8 cellular contexts compared by ENCODE assay signal in the genomic region with DNA sequence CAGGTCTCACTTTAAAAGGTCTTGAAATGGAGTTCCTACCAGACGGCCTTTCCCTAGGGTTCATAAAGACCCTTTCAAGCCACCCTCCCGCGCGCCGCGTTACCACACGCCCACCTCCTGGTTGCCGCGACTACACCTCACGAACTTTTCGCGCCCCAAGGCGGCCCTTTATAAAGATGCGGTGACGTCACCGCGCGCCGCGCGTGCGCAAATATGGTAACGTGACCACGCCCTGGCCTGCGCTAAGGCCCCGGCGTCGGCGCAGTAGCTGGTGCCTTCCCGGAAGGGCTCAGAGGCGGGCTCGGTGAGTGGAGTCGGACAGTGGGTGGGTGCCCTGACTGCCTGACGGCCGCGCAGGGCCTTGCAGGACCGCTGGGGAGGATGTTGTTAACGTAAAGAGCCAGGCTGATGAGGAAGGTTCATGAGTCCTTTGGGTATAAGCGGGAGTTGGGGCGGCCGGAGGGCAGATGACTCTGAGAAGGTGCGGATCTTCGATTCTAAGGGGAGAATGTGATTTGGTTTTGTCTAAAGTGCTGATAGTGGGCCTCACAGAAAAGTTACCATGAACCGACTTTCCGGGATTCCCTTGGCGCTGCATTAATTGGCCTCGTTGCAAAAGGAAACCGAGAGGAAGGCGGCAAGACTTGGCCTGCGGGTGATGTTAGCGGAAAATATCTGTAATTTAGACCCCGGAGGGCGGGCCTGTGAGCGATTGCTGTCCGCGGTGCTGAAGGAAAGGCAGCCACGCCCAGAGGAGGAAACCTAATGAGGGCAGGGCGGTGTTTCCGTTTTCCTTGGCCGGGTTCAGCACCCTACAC. TPM values are rescaled to one million over a fixed set of nuclear protein-coding genes. Genes with fewer than 3 reads are reported as not detected.
DNase-seq lines count a peak whose midpoint lies in the region; ATAC-seq and TF ChIP-seq lines count a peak whose summit lies in the region.

No MANE protein-coding gene starts in this region.

- peak; percentile 28 for DNase-seq in GM10266 (ENCODE audit: extremely low spot score)
- peak; percentile 34 for DNase-seq in NCI-H2081 treated with DMSO at 0.1 percent for 48 hours (lab: John Stamatoyannopoulos, UW)
- DNase-seq in activated CD4-positive, alpha-beta T cell treated with anti-CD3 and anti-CD28 coated beads, Interleukin-2, amount 10 ng/mL, durations not matched to agents 7 days and 5 days = peak; percentile 73
- peak; percentile 75 for DNase-seq in dedifferentiated amniotic fluid mesenchymal stem cell (ENCODE audit: extremely low spot score)
- DNase-seq in left colon = peak; percentile 62 to 81
- peak; percentile 21 to 64 (median 52) for DNase-seq in stimulated activated CD4-positive, alpha-beta T cell treated with anti-CD3 and anti-CD28 coated beads, Interleukin-1b, Interleukin-23, amount 100 ng/mL, for 24 hours (ENCODE audit: low read depth in 4 of 4, low spot score in 1 of 4)
- DNase-seq in GF-D8 (lab: John Stamatoyannopoulos, UW) = no peak

- peak; percentile 99 for ATAC-seq in HG02642 (IDR thresholded peaks at IDR 0.05; ENCODE audit: poor library complexity, unreplicated experiment)
- ATAC-seq in left colon = peak; percentile 98

- POLR2A ChIA-PET in activated CD4-positive, alpha-beta T cell treated with anti-CD3 and anti-CD28 coated beads, Interleukin-2, amount 10 ng/mL, durations not matched to agents 7 days and 5 days (lab: Charles Lee) = interaction anchor here (0.6 kb wide), 1 partner anchor 200 kb away, joined by 5 read pairs; no protein-coding TSS in a partner anchor

- peaks cover 17% of the 10 kb centered on the region for H3K27me3 Mint-ChIP-seq in activated CD4-positive, alpha-beta T cell treated with anti-CD3 and anti-CD28 coated beads, Interleukin-2, amount 10 ng/mL, durations not matched to agents 7 days and 5 days

- H3K4me1 Mint-ChIP-seq in activated CD4-positive, alpha-beta T cell treated with anti-CD3 and anti-CD28 coated beads, Interleukin-2, amount 10 ng/mL, durations not matched to agents 7 days and 5 days = peaks cover 16% of the 10 kb centered on the region

- peak overlapping the region; percentile 97 for H3K27ac Mint-ChIP-seq in activated CD4-positive, alpha-beta T cell treated with anti-CD3 and anti-CD28 coated beads, Interleukin-2, amount 10 ng/mL, durations not matched to agents 7 days and 5 days

- H3K9me3 Mint-ChIP-seq in activated CD4-positive, alpha-beta T cell treated with anti-CD3 and anti-CD28 coated beads, Interleukin-2, amount 10 ng/mL, durations not matched to agents 7 days and 5 days = peaks cover 8% of the 10 kb centered on the region

- H3K4me3 Mint-ChIP-seq in activated CD4-positive, alpha-beta T cell treated with anti-CD3 and anti-CD28 coated beads, Interleukin-2, amount 10 ng/mL, durations not matched to agents 7 days and 5 days = peak overlapping the region; percentile 92

- TF ChIP-seq CTCF in GM10266 (IDR thresholded peaks at IDR 0.05; ENCODE audit: control insufficient read depth, insufficient read depth, low read depth, missing control alignments) = no peak

- peaks cover 19% of the 10 kb centered on the region for H3K36me3 Mint-ChIP-seq in activated CD4-positive, alpha-beta T cell treated with anti-CD3 and anti-CD28 coated beads, Interleukin-2, amount 10 ng/mL, durations not matched to agents 7 days and 5 days (ENCODE audit: low read depth)

- CTCF ChIA-PET in activated CD4-positive, alpha-beta T cell treated with anti-CD3 and anti-CD28 coated beads, Interleukin-2, amount 10 ng/mL, durations not matched to agents 7 days and 5 days (lab: Charles Lee) = interaction anchor here (0.7 kb wide), 1 partner anchor 106 kb away, joined by 3 read pairs; no protein-coding TSS in a partner anchor

- intact Hi-C loops in left colon (cut with DNase I, micrococcal nuclease) = no loop called here

RNA-seq across cellular contexts. Expression of gene FEZF2, which starts 54.4 kb away (rescaled TPM):
- total RNA-seq in activated CD4-positive, alpha-beta T cell treated with anti-CD3 and anti-CD28 coated beads, Interleukin-2, amount 10 ng/mL, durations not matched to agents 7 days and 5 days = not detected
- total RNA-seq in left colon = not detected
